ENCODE assay signal across 17 cellular contexts in genomic region chr4:85759392-85759791, GRCh38.
DNase-seq lines count a peak whose midpoint lies in the region; ATAC-seq, FAIRE-seq and TF ChIP-seq lines count a peak whose summit lies in the region.
"Had no signal": no experiment of that assay in that cellular context is flagged by ENCODE, and none has a peak within 500 bp of the region (broad histone marks: within the 10 kb centered on the region; RNA-seq: fewer than 3 reads in every experiment).

No MANE protein-coding gene starts in this region.

- intact Hi-C loops in K562 (cut with micrococcal nuclease): loop anchor here (10.0 kb wide), 1 partner anchor 285 kb away; no protein-coding TSS in a partner anchor

- H3K9me3 ChIP-seq in K562 (replicated peaks; ENCODE audit: control insufficient read depth, insufficient read depth, low read depth, low read length): no peaks in the 10 kb centered on the region
- H3K9me3 ChIP-seq: BLaER1 treated with 17β-estradiol and CSF1 and Interleukin-3, amounts not matched to agents 10 nM and 100 nM had no signal

- no peaks in the 10 kb centered on the region for H3K36me3 ChIP-seq in K562 (ENCODE audit: control insufficient read depth, insufficient read depth, low read length)
- H3K36me3 ChIP-seq: BLaER1 treated with 17β-estradiol and CSF1 and Interleukin-3, amounts not matched to agents 10 nM and 100 nM had no signal

- DNase-seq in HFFc6 (no peak), K562 (ENCODE audit: extremely low read depth in 1 of 4, low spot score in 3 of 4) (no peak), fibroblast of mammary gland (ENCODE audit: low read depth) (peak; percentile 37), neural crest cell (ENCODE audit: low read depth, low spot score) (no peak), NCI-H1417 (lab: John Stamatoyannopoulos, UW) (no peak), DMS153 (lab: John Stamatoyannopoulos, UW) (no peak)
- no peak for DNase-seq in activated T-cell treated with anti-CD3 and anti-CD28 coated beads, Interleukin-2, amount 50 U/mL, for 72 hours
- DNase-seq: 8988T; Calu3; CD4-positive, CD25-positive, alpha-beta regulatory T cell; DMS 273 treated with DMSO at 0.1 percent for 48 hours; DMS79 treated with DMSO at 0.1 percent for 48 hours; EL had no signal

- no peaks in the 10 kb centered on the region for H3K79me2 ChIP-seq in K562 (ENCODE audit: control insufficient read depth, insufficient read depth, low read length)

- H3K4me1 ChIP-seq in K562 (replicated peaks in 1 of 2; ENCODE audit: control insufficient read depth in 2 of 2, insufficient read depth in 2 of 2, low read length in 2 of 2): no peaks in the 10 kb centered on the region
- H3K4me1 ChIP-seq: BLaER1 treated with 17β-estradiol and CSF1 and Interleukin-3, amounts not matched to agents 10 nM and 100 nM had no signal

- H4K20me1 ChIP-seq in K562 (replicated peaks; ENCODE audit: control insufficient read depth, insufficient read depth, low read length): no peaks in the 10 kb centered on the region
- H4K20me1 ChIP-seq: BLaER1 treated with 17β-estradiol and CSF1 and Interleukin-3, amounts not matched to agents 10 nM and 100 nM had no signal

- no peaks in the 10 kb centered on the region for H3K27me3 ChIP-seq in K562 (ENCODE audit: control insufficient read depth in 2 of 2, insufficient read depth in 2 of 2, low read length in 2 of 2)
- H3K27me3 ChIP-seq: BLaER1 treated with 17β-estradiol and CSF1 and Interleukin-3, amounts not matched to agents 10 nM and 100 nM had no signal

- H3K4me3 Mint-ChIP-seq in HFFc6 (peak overlapping the region; percentile 6; the same call in 1 of the 2 replicates), neural crest cell (no peak overlapping the region)
- H3K4me3 Mint-ChIP-seq in activated T-cell treated with anti-CD3 and anti-CD28 coated beads, Interleukin-2, amount 50 U/mL, for 72 hours: no peak overlapping the region
- H3K4me3 Mint-ChIP-seq: CD4-positive, CD25-positive, alpha-beta regulatory T cell had no signal

- H3K4me3 ChIP-seq in K562 (no peak overlapping the region), fibroblast of mammary gland (ENCODE audit: control insufficient read depth, low read depth, low read length) (no peak overlapping the region)
- H3K4me3 ChIP-seq: BLaER1 treated with 17β-estradiol and CSF1 and Interleukin-3, amounts not matched to agents 10 nM and 100 nM had no signal

- TF ChIP-seq RAD21 in K562 (CRISPR knock-in tag; conservative IDR thresholded peaks at IDR 0.05 in 1 of 2, IDR thresholded peaks at IDR 0.05 in 1 of 2): no peak

- H3K9ac ChIP-seq in K562 (ENCODE audit: insufficient read depth in 1 of 2, low read depth in 2 of 2, low read length in 2 of 2): no peak overlapping the region
- H3K9ac ChIP-seq: BLaER1 treated with 17β-estradiol and CSF1 and Interleukin-3, amounts not matched to agents 10 nM and 100 nM had no signal

- POLR2A ChIA-PET in K562 (lab: Yijun Ruan, JAX): no interaction called here

- H2AFZ ChIP-seq in K562 (ENCODE audit: low read depth, low read length): no peak overlapping the region

- no peak for TF ChIP-seq EP300 in K562 (IDR thresholded peaks at IDR 0.05; ENCODE audit: low read length)

- H3K27ac Mint-ChIP-seq in HFFc6: peak overlapping the region; percentile 2; the same call in 1 of the 2 replicates
- peak overlapping the region; percentile 48 for H3K27ac Mint-ChIP-seq in neural crest cell (ENCODE audit: unreplicated experiment)
- no peak overlapping the region for H3K27ac Mint-ChIP-seq in activated T-cell treated with anti-CD3 and anti-CD28 coated beads, Interleukin-2, amount 50 U/mL, for 72 hours
- H3K27ac Mint-ChIP-seq: CD4-positive, CD25-positive, alpha-beta regulatory T cell had no signal

- TF ChIP-seq CTCF in HFFc6 (IDR thresholded peaks at IDR 0.05) (no peak), K562 (IDR thresholded peaks at IDR 0.05 in 2 of 3, conservative IDR thresholded peaks at IDR 0.05 in 1 of 3; ENCODE audit: insufficient read depth in 2 of 3, low read depth in 1 of 3, low read length in 3 of 3) (no peak), fibroblast of mammary gland (conservative IDR thresholded peaks at IDR 0.05; ENCODE audit: control insufficient read depth, insufficient read depth, low read depth, low read length) (no peak), neural crest cell (conservative IDR thresholded peaks at IDR 0.05) (no peak)

- H3K4me1 Mint-ChIP-seq in HFFc6 (ENCODE audit: low read depth) (peaks cover 61% of the 10 kb centered on the region), neural crest cell (peaks cover 3% of the 10 kb centered on the region)
- no peaks in the 10 kb centered on the region for H3K4me1 Mint-ChIP-seq in activated T-cell treated with anti-CD3 and anti-CD28 coated beads, Interleukin-2, amount 50 U/mL, for 72 hours (ENCODE audit: low read depth)
- H3K4me1 Mint-ChIP-seq: CD4-positive, CD25-positive, alpha-beta regulatory T cell had no signal

- H3K27me3 Mint-ChIP-seq in HFFc6 (ENCODE audit: insufficient read depth): no peaks in the 10 kb centered on the region; the same call in 1 of the 2 replicates
- H3K27me3 Mint-ChIP-seq in neural crest cell (ENCODE audit: low read depth): no peaks in the 10 kb centered on the region
- no peaks in the 10 kb centered on the region for H3K27me3 Mint-ChIP-seq in activated T-cell treated with anti-CD3 and anti-CD28 coated beads, Interleukin-2, amount 50 U/mL, for 72 hours (ENCODE audit: low read depth)
- H3K27me3 Mint-ChIP-seq: CD4-positive, CD25-positive, alpha-beta regulatory T cell had no signal

- no peak overlapping the region for H3K27ac ChIP-seq in K562 (ENCODE audit: extremely low read depth, low read depth, low read length)
- H3K27ac ChIP-seq: BLaER1 treated with 17β-estradiol and CSF1 and Interleukin-3, amounts not matched to agents 10 nM and 100 nM had no signal

- CTCF ChIA-PET in K562 (lab: Yijun Ruan, JAX; ENCODE audit: low intra/inter-chr PET ratio): no interaction called here

- BruUV-seq in K562 (replicated peaks; lab: Mats Ljungman, UMichigan): no TSS peak

- H3K36me3 Mint-ChIP-seq in HFFc6 (ENCODE audit: low read depth): no peaks in the 10 kb centered on the region
- H3K36me3 Mint-ChIP-seq in neural crest cell (ENCODE audit: low read depth): no peaks in the 10 kb centered on the region
- H3K36me3 Mint-ChIP-seq in activated T-cell treated with anti-CD3 and anti-CD28 coated beads, Interleukin-2, amount 50 U/mL, for 72 hours (ENCODE audit: insufficient read depth in 2 of 2): no peaks in the 10 kb centered on the region
- H3K36me3 Mint-ChIP-seq: CD4-positive, CD25-positive, alpha-beta regulatory T cell had no signal

- no peak for FAIRE-seq in K562 (lab: Jason Lieb, UNC)
- FAIRE-seq: GM12891 had no signal

- H3K9me1 ChIP-seq in K562 (ENCODE audit: control insufficient read depth, insufficient read depth, low read length): no peaks in the 10 kb centered on the region

- 29% methylated on average over 3 of the region's 3 CpGs for WGBS in K562 (ENCODE audit: insufficient coverage, low coverage, missing lambda C conversion rate)

- ATAC-seq in K562 (no peak), HG02571 (IDR thresholded peaks at IDR 0.05; ENCODE audit: unreplicated experiment) (no peak)
- ATAC-seq in activated T-cell treated with anti-CD3 and anti-CD28 coated beads, Interleukin-2, amount 50 U/mL, for 72 hours (replicated peaks in 1 of 2): no peak
- ATAC-seq: HCT116 had no signal

- H3K4me2 ChIP-seq in K562 (ENCODE audit: insufficient read depth, low read length): no peak overlapping the region
- H3K4me2 ChIP-seq: BLaER1 treated with 17β-estradiol and CSF1 and Interleukin-3, amounts not matched to agents 10 nM and 100 nM had no signal

- in situ Hi-C loops in K562 (cut with MboI): loop anchor here (25.0 kb wide), 1 partner anchor 597 kb away; no protein-coding TSS in a partner anchor

- no peak for TF ChIP-seq POLR2A in K562 (conservative IDR thresholded peaks at IDR 0.05)

- H3K9me3 Mint-ChIP-seq in HFFc6 (no peaks in the 10 kb centered on the region), neural crest cell (no peaks in the 10 kb centered on the region)
- peaks cover 0 to 3% of the 10 kb centered on the region in 2 donors for H3K9me3 Mint-ChIP-seq in activated T-cell treated with anti-CD3 and anti-CD28 coated beads, Interleukin-2, amount 50 U/mL, for 72 hours

TF ChIP-seq in K562, 482 proteins besides CTCF, POLR2A, EP300 and RAD21:
- no peak for TF ChIP-seq ZNF311 (CRISPR knock-in tag; IDR thresholded peaks at IDR 0.05)
- TF ChIP-seq TFE3 (CRISPR knock-in tag; IDR thresholded peaks at IDR 0.05): peak; percentile 76
TF ChIP-seq in K562: peak in this region for 1.
